ENCODE assay signal across 17 cellular contexts in genomic region chr1:26546819-26547218, GRCh38. TPM values are rescaled to one million over a fixed set of nuclear protein-coding genes. Genes with fewer than 3 reads are reported as not detected.
DNase-seq lines count a peak whose midpoint lies in the region; ATAC-seq and TF ChIP-seq lines count a peak whose summit lies in the region.
"Had no signal": no experiment of that assay in that cellular context is flagged by ENCODE, and none has a peak within 500 bp of the region (broad histone marks: within the 10 kb centered on the region; RNA-seq: fewer than 3 reads in every experiment).

No MANE protein-coding gene starts in this region.

- H3K27me3 ChIP-seq in OCI-LY1 (ENCODE audit: insufficient read depth, low read length) (no peaks in the 10 kb centered on the region), aorta (ENCODE audit: control insufficient read depth in 1 of 2, insufficient read depth in 2 of 2, low read length in 1 of 2) (no peaks in the 10 kb centered on the region), gastrocnemius medialis (no peaks in the 10 kb centered on the region)
- H3K27me3 ChIP-seq: SJCRH30 had no signal

- no peaks in the 10 kb centered on the region for H3K9me3 Mint-ChIP-seq in activated T-cell treated with anti-CD3 and anti-CD28 coated beads, Interleukin-2, amount 50 U/mL, for 4 hours
- H3K9me3 Mint-ChIP-seq in stimulated activated memory B cell treated with anti-CD40 and anti-IgM and Interleukin-4, amounts not matched to agents 10 μg/mL and 1 μg/mL and 100 μg/mL, for 72 hours = no peaks in the 10 kb centered on the region
- H3K9me3 Mint-ChIP-seq: WTC11 had no signal

- no peaks in the 10 kb centered on the region for H3F3A ChIP-seq in OCI-LY1 (ENCODE audit: insufficient read depth, low read length)

- H3K27ac ChIP-seq in OCI-LY1 (ENCODE audit: low read depth, low read length, poor library complexity, severe bottlenecking) = no peak overlapping the region
- H3K27ac ChIP-seq in coronary artery = no peak overlapping the region
- H3K27ac ChIP-seq in aorta (ENCODE audit: low read depth in 1 of 2, low read length in 2 of 2) = no peak overlapping the region
- no peak overlapping the region for H3K27ac ChIP-seq in gastrocnemius medialis
- H3K27ac ChIP-seq: GM23248, SJCRH30 had no signal

- H3K9me2 ChIP-seq in OCI-LY1 (ENCODE audit: low read depth, low read length) = no peaks in the 10 kb centered on the region

- H3K4me1 Mint-ChIP-seq in activated T-cell treated with anti-CD3 and anti-CD28 coated beads, Interleukin-2, amount 50 U/mL, for 4 hours (ENCODE audit: low read depth) = peaks cover 65% of the 10 kb centered on the region
- peaks cover 71% of the 10 kb centered on the region for H3K4me1 Mint-ChIP-seq in stimulated activated memory B cell treated with anti-CD40 and anti-IgM and Interleukin-4, amounts not matched to agents 10 μg/mL and 1 μg/mL and 100 μg/mL, for 72 hours

- peaks cover 19% of the 10 kb centered on the region for H3K36me3 Mint-ChIP-seq in activated T-cell treated with anti-CD3 and anti-CD28 coated beads, Interleukin-2, amount 50 U/mL, for 4 hours (ENCODE audit: insufficient read depth)
- peaks cover 37% of the 10 kb centered on the region for H3K36me3 Mint-ChIP-seq in stimulated activated memory B cell treated with anti-CD40 and anti-IgM and Interleukin-4, amounts not matched to agents 10 μg/mL and 1 μg/mL and 100 μg/mL, for 72 hours

- no peak for DNase-seq in activated T-cell treated with anti-CD3 and anti-CD28 coated beads, Interleukin-2, amount 50 U/mL, for 4 hours
- DNase-seq in activated T-cell treated with anti-CD3 and anti-CD28 coated beads for 4 hours (no peak), coronary artery (ENCODE audit: low spot score) (peak; percentile 64), aorta (no peak), gastrocnemius medialis (no peak)
- DNase-seq in stimulated activated CD4-positive, alpha-beta T cell treated with anti-CD3 and anti-CD28 coated beads, Interleukin-12 subunit alpha, Interleukin-12 subunit beta, amount 100 ng/mL, for 4 hours = no peak
- DNase-seq: activated gamma-delta T cell; DMS79; GM23248; NCI-H2029; NCI-H774; posterior cingulate gyrus; SJCRH30; stimulated activated CD4-positive, alpha-beta T cell treated with anti-CD3 and anti-CD28 coated beads, Interleukin-15, amount 100 ng/mL, for 24 hours had no signal

- intact Hi-C loops in aorta (cut with DNase I) = no loop called here
- intact Hi-C loops in gastrocnemius medialis (cut with DNase I; ENCODE audit: low total_unique reads) = no loop called here

- H3K27me3 Mint-ChIP-seq in activated T-cell treated with anti-CD3 and anti-CD28 coated beads, Interleukin-2, amount 50 U/mL, for 4 hours (ENCODE audit: low read depth) = no peaks in the 10 kb centered on the region
- no peaks in the 10 kb centered on the region for H3K27me3 Mint-ChIP-seq in stimulated activated memory B cell treated with anti-CD40 and anti-IgM and Interleukin-4, amounts not matched to agents 10 μg/mL and 1 μg/mL and 100 μg/mL, for 72 hours

- no peaks in the 10 kb centered on the region for H3K79me2 ChIP-seq in OCI-LY1 (ENCODE audit: insufficient read depth, low read length)

- peak overlapping the region; percentile 96 for H3K27ac Mint-ChIP-seq in stimulated activated memory B cell treated with anti-CD40 and anti-IgM and Interleukin-4, amounts not matched to agents 10 μg/mL and 1 μg/mL and 100 μg/mL, for 72 hours
- H3K27ac Mint-ChIP-seq: WTC11 had no signal

- H3K9ac ChIP-seq in OCI-LY1 (ENCODE audit: low read length) = peak overlapping the region; percentile 97
- H3K9ac ChIP-seq: GM23248 had no signal

- in situ Hi-C loops in gastrocnemius medialis (cut with MboI; ENCODE audit: low sequenced_read_pairs in 4 of 4) = no loop called here

- H3K4me3 Mint-ChIP-seq in activated T-cell treated with anti-CD3 and anti-CD28 coated beads, Interleukin-2, amount 50 U/mL, for 4 hours = peak overlapping the region; percentile 91
- H3K4me3 Mint-ChIP-seq in stimulated activated memory B cell treated with anti-CD40 and anti-IgM and Interleukin-4, amounts not matched to agents 10 μg/mL and 1 μg/mL and 100 μg/mL, for 72 hours = peak overlapping the region; percentile 77
- H3K4me3 Mint-ChIP-seq: WTC11 had no signal

- H3K4me1 ChIP-seq in OCI-LY1 (ENCODE audit: insufficient read depth, low read length, severe bottlenecking) = peaks cover 57% of the 10 kb centered on the region
- H3K4me1 ChIP-seq in aorta (ENCODE audit: control insufficient read depth in 1 of 2, insufficient read depth in 2 of 2, low read length in 2 of 2) = no peaks in the 10 kb centered on the region
- H3K4me1 ChIP-seq in gastrocnemius medialis = no peaks in the 10 kb centered on the region

- H2AFZ ChIP-seq in OCI-LY1 (ENCODE audit: low read length) = no peak overlapping the region
- H2AFZ ChIP-seq: GM23248 had no signal

- H3K9me3 ChIP-seq in OCI-LY1 (ENCODE audit: low read length) (no peaks in the 10 kb centered on the region), aorta (ENCODE audit: control insufficient read depth, low read length) (no peaks in the 10 kb centered on the region), gastrocnemius medialis (no peaks in the 10 kb centered on the region)
- H3K9me3 ChIP-seq: SJCRH30 had no signal

- H3K4me2 ChIP-seq in OCI-LY1 (ENCODE audit: low read length) = peak overlapping the region; percentile 99

- ATAC-seq in activated T-cell treated with anti-CD3 and anti-CD28 coated beads, Interleukin-2, amount 50 U/mL, for 4 hours = no peak
- ATAC-seq in stimulated activated memory B cell treated with anti-CD40 and anti-IgM and Interleukin-4, amounts not matched to agents 10 μg/mL and 1 μg/mL and 100 μg/mL, for 72 hours = no peak
- no peak for ATAC-seq in aorta (ENCODE audit: low FRiP score)
- ATAC-seq in gastrocnemius medialis = no peak
- ATAC-seq: WTC11 had no signal

- H4K20me1 ChIP-seq in OCI-LY1 (ENCODE audit: insufficient read depth, low read length) = no peaks in the 10 kb centered on the region

- TF ChIP-seq POLR2A in gastrocnemius medialis (IDR thresholded peaks at IDR 0.05) = no peak

- H3K4me3 ChIP-seq in OCI-LY1 (ENCODE audit: low read depth, low read length, poor library complexity, severe bottlenecking) (peak overlapping the region; percentile 88), coronary artery (no peak overlapping the region), aorta (ENCODE audit: low read length in 2 of 2) (no peak overlapping the region), gastrocnemius medialis (no peak overlapping the region)
- H3K4me3 ChIP-seq: GM23248, SJCRH30 had no signal

- peaks cover 37% of the 10 kb centered on the region for H3K36me3 ChIP-seq in OCI-LY1 (ENCODE audit: insufficient read depth, low read length)
- H3K36me3 ChIP-seq in aorta (ENCODE audit: control insufficient read depth in 1 of 2, insufficient read depth in 2 of 2, low read length in 1 of 2) = no peaks in the 10 kb centered on the region
- no peaks in the 10 kb centered on the region for H3K36me3 ChIP-seq in gastrocnemius medialis
- H3K36me3 ChIP-seq: SJCRH30 had no signal

- 93 to 96% methylated on average over 7 of the region's 7 CpGs for WGBS in aorta, 2 donors

- TF ChIP-seq CTCF in OCI-LY1 (IDR thresholded peaks at IDR 0.05; ENCODE audit: low read length) = no peak
- TF ChIP-seq CTCF in coronary artery (IDR thresholded peaks at IDR 0.05) = no peak
- no peak for TF ChIP-seq CTCF in gastrocnemius medialis (IDR thresholded peaks at IDR 0.05 in 4 of 5, conservative IDR thresholded peaks at IDR 0.05 in 1 of 5)

RNA-seq across cellular contexts. Expression of gene RPS6KA1, which starts 17.3 kb away (rescaled TPM):
- 100 to 1,000 TPM; 131 to 157 (median 134) TPM for total RNA-seq in activated T-cell treated with anti-CD3 and anti-CD28 coated beads, Interleukin-2, amount 50 U/mL, for 4 hours
- total RNA-seq in aorta (10 to 100 TPM; 12.0 to 21.0 TPM), gastrocnemius medialis (1 to 10 TPM; 1.5 to 3.5 (median 3.0) TPM)
- polyA plus RNA-seq in aorta = 10 to 100 TPM in 1 of 2 donors, under 1 TPM in 1; 0.87 to 21.4 TPM

Comparison
In these comparisons a context has a peak if more than half of its experiments do, and no peak if none do; other contexts are left out.
1. RNA of gene RPS6KA1, which starts 17.3 kb away (total RNA-seq): 131 to 157 TPM in activated T-cell treated with anti-CD3 and anti-CD28 coated beads, Interleukin-2, amount 50 U/mL, for 4 hours; 12.0 to 21.0 TPM in aorta and 1.5 to 3.5 TPM in gastrocnemius medialis; every median in the first group is over 4 times any median in the second.